ENCODE assay signal across 22 cellular contexts in the genomic region with DNA sequence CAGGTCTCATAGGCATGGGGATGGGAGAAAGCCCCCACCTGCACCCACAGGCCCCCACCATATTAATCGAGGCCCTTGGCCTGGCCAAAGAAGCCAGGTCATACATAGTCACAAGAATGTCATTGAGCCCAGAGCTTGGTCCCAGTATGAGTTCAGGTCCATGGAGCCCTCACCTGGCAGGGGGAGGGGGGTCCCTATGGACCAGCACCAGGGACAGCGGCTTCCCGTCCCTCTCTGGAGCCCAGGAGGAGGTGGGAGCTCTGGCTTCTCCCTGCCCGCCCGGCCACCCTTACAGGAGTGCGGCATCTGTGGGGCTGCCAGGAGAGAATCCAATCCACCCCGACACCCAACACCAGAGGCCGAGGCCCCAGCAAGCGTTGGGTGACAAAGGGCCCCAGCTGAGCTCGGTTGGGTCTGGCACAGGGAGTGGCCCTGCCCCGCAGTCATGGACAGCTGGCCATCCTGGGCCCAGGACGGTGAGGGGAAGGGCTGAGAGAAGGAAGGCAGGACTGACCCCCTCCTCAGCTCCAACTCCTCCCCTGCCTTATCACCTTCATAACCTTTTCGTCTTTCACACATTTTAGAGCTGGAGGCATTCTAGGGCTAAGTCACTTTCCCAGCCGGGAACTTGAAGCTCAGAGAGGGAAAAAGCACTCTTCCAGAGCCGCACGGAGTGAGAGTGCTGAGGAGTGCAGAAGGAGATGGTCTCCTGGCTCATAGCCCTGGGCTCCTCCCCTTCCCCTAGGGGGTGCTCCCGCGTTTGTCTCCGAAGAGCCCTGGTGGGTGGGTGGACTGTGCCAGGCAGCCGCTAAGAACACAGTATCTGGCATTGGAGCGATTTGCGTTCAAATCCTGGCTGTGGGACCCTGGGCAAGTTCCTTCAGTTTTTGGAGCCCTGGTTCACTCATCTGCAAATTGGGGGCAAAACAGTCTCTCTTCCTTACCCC. TPM values are rescaled to one million over a fixed set of nuclear protein-coding genes. Genes with fewer than 3 reads are reported as not detected.
"Had no signal": no experiment of that assay in that cellular context is flagged by ENCODE, and none has a peak within 500 bp of the region (broad histone marks: within the 10 kb centered on the region; RNA-seq: fewer than 3 reads in every experiment).

No MANE protein-coding gene starts in this region.

- H3K9me3 ChIP-seq: suprapubic skin, upper lobe of left lung had no signal

- H3K9me3 Mint-ChIP-seq: activated naive CD4-positive, alpha-beta T cell treated with anti-CD3 and anti-CD28 coated beads, Interleukin-2, amount 50 U/mL, for 72 hours; activated T-cell treated with anti-CD3 and anti-CD28 coated beads, Interleukin-2, amount 50 U/mL, for 24 hours; immature natural killer cell; naive B cell had no signal

- H3K4me3 ChIP-seq: lung, suprapubic skin, upper lobe of left lung had no signal

- H3K4me1 ChIP-seq: suprapubic skin, upper lobe of left lung had no signal

- H3K4me3 Mint-ChIP-seq: activated CD8-positive, alpha-beta memory T cell treated with anti-CD3 and anti-CD28 coated beads, Interleukin-2, amount 10 ng/mL, durations not matched to agents 7 days and 5 days; activated T-cell treated with anti-CD3 and anti-CD28 coated beads, Interleukin-2, amount 50 U/mL, for 24 hours; immature natural killer cell; naive B cell had no signal

- H3K36me3 Mint-ChIP-seq: activated CD8-positive, alpha-beta memory T cell treated with anti-CD3 and anti-CD28 coated beads, Interleukin-2, amount 10 ng/mL, durations not matched to agents 7 days and 5 days; activated naive CD4-positive, alpha-beta T cell treated with anti-CD3 and anti-CD28 coated beads, Interleukin-2, amount 50 U/mL, for 72 hours; immature natural killer cell; naive B cell had no signal

- H3K27ac Mint-ChIP-seq: activated CD8-positive, alpha-beta memory T cell treated with anti-CD3 and anti-CD28 coated beads, Interleukin-2, amount 10 ng/mL, durations not matched to agents 7 days and 5 days; activated naive CD4-positive, alpha-beta T cell treated with anti-CD3 and anti-CD28 coated beads, Interleukin-2, amount 50 U/mL, for 72 hours; activated T-cell treated with anti-CD3 and anti-CD28 coated beads, Interleukin-2, amount 50 U/mL, for 24 hours; immature natural killer cell; progenitor cell of endocrine pancreas had no signal

- ATAC-seq: activated CD8-positive, alpha-beta memory T cell treated with anti-CD3 and anti-CD28 coated beads, Interleukin-2, amount 10 ng/mL, durations not matched to agents 7 days and 5 days; activated naive CD4-positive, alpha-beta T cell treated with anti-CD3 and anti-CD28 coated beads, Interleukin-2, amount 50 U/mL, for 72 hours; sciatic nerve had no signal

- DNase-seq: activated CD4-positive, alpha-beta T cell treated with anti-CD3 and anti-CD28 coated beads, Interleukin-2, amount 50 U/mL, for 48 hours; activated CD4-positive, CD25-positive, alpha-beta regulatory T cell treated with anti-CD3 and anti-CD28 coated beads, Interleukin-2, amount 50 U/mL, for 72 hours; activated CD8-positive, alpha-beta memory T cell treated with anti-CD3 and anti-CD28 coated beads, Interleukin-2, amount 10 ng/mL, durations not matched to agents 7 days and 5 days; activated effector memory CD4-positive, alpha-beta T cell treated with anti-CD3 and anti-CD28 coated beads, Interleukin-2, amount 50 U/mL, for 16 hours; activated T-cell treated with anti-CD3 and anti-CD28 coated beads, Interleukin-2, amount 50 U/mL, for 24 hours; amygdala; brain microvascular endothelial cell; dermis blood vessel endothelial cell; erythroblast; hypothalamus; immature natural killer cell; naive B cell; nucleus accumbens; stimulated activated CD4-positive, alpha-beta T cell treated with anti-CD3 and anti-CD28 coated beads, Interleukin-2, amount 100 ng/mL, for 48 hours; stimulated activated naive CD4-positive, alpha-beta T cell treated with Interleukin-2 at 50 U/mL for 16 hours; T-helper 2 cell had no signal

- H3K27me3 ChIP-seq: brain microvascular endothelial cell, upper lobe of left lung had no signal

- H3K27ac ChIP-seq: brain microvascular endothelial cell, suprapubic skin, upper lobe of left lung had no signal

- H3K36me3 ChIP-seq: brain microvascular endothelial cell, suprapubic skin, upper lobe of left lung had no signal

- H3K4me1 Mint-ChIP-seq: activated CD8-positive, alpha-beta memory T cell treated with anti-CD3 and anti-CD28 coated beads, Interleukin-2, amount 10 ng/mL, durations not matched to agents 7 days and 5 days; immature natural killer cell had no signal

RNA-seq across cellular contexts. Expression of gene ATP2B2, which starts 54.6 kb away (rescaled TPM):
- total RNA-seq: activated CD8-positive, alpha-beta memory T cell treated with anti-CD3 and anti-CD28 coated beads, Interleukin-2, amount 10 ng/mL, durations not matched to agents 7 days and 5 days; activated naive CD4-positive, alpha-beta T cell treated with anti-CD3 and anti-CD28 coated beads, Interleukin-2, amount 50 U/mL, for 72 hours; dermis blood vessel endothelial cell had no signal
- polyA plus RNA-seq: immature natural killer cell, lung had no signal
